ENCODE assay signal across 2 cellular contexts in the genomic region with DNA sequence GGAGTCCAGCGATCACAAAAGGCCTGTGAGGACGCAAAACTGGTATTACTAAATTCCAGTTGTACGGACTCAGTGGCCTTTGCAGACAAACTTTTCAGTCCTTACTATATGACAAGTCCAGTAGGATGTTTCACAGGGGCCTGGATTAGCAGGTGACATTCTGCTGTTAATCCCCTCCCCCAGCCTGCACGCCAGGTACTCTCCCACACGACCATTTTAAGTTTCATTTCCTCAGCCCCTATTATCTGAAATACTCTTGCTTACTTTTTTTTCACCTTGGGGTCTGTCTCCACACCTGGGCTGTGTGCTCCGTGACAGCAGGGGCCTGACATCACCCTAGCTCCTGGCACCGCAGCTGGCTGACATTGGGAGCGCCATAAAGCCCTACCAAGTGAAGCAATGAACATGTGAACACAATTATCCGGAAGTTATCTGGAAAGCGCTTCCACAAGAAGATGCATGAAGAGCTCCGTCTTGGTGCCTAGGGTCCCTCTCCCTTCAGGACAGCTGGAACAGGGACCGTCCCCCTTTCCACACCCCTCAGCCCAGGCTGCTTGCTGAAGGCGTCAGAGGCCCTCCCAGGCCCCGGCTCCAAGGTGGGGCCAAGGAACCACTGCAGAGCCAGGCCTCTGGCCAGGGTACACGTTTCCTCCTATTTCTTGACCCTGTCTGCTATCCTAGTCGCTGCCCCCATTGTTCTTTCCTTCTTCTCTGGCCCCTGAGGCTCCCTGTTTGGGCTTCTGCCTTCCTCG.
TF ChIP-seq lines count a peak whose summit lies in the region.

No MANE protein-coding gene starts in this region.

TF ChIP-seq in liver, 16 proteins besides CTCF, POLR2A, EP300 and RAD21:
- TF ChIP-seq, protein P1, sequence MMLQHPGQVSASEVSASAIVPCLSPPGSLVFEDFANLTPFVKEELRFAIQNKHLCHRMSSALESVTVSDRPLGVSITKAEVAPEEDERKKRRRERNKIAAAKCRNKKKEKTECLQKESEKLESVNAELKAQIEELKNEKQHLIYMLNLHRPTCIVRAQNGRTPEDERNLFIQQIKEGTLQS (IDR thresholded peaks at IDR 0.05): no peak
- TF ChIP-seq YY1 (IDR thresholded peaks at IDR 0.05): no peak
- TF ChIP-seq, protein P2, sequence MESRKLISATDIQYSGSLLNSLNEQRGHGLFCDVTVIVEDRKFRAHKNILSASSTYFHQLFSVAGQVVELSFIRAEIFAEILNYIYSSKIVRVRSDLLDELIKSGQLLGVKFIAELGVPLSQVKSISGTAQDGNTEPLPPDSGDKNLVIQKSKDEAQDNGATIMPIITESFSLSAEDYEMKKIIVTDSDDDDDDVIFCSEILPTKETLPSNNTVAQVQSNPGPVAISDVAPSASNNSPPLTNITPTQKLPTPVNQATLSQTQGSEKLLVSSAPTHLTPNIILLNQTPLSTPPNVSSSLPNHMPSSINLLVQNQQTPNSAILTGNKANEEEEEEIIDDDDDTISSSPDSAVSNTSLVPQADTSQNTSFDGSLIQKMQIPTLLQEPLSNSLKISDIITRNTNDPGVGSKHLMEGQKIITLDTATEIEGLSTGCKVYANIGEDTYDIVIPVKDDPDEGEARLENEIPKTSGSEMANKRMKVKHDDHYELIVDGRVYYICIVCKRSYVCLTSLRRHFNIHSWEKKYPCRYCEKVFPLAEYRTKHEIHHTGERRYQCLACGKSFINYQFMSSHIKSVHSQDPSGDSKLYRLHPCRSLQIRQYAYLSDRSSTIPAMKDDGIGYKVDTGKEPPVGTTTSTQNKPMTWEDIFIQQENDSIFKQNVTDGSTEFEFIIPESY (IDR thresholded peaks at IDR 0.05): no peak
- TF ChIP-seq HNF4A (conservative IDR thresholded peaks at IDR 0.05): no peak
- TF ChIP-seq TAF1 (conservative IDR thresholded peaks at IDR 0.05): no peak
- no peak for TF ChIP-seq EGR1 (IDR thresholded peaks at IDR 0.05; ENCODE audit: low read depth in 2 of 2)
- TF ChIP-seq, protein P3, sequence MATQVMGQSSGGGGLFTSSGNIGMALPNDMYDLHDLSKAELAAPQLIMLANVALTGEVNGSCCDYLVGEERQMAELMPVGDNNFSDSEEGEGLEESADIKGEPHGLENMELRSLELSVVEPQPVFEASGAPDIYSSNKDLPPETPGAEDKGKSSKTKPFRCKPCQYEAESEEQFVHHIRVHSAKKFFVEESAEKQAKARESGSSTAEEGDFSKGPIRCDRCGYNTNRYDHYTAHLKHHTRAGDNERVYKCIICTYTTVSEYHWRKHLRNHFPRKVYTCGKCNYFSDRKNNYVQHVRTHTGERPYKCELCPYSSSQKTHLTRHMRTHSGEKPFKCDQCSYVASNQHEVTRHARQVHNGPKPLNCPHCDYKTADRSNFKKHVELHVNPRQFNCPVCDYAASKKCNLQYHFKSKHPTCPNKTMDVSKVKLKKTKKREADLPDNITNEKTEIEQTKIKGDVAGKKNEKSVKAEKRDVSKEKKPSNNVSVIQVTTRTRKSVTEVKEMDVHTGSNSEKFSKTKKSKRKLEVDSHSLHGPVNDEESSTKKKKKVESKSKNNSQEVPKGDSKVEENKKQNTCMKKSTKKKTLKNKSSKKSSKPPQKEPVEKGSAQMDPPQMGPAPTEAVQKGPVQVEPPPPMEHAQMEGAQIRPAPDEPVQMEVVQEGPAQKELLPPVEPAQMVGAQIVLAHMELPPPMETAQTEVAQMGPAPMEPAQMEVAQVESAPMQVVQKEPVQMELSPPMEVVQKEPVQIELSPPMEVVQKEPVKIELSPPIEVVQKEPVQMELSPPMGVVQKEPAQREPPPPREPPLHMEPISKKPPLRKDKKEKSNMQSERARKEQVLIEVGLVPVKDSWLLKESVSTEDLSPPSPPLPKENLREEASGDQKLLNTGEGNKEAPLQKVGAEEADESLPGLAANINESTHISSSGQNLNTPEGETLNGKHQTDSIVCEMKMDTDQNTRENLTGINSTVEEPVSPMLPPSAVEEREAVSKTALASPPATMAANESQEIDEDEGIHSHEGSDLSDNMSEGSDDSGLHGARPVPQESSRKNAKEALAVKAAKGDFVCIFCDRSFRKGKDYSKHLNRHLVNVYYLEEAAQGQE (IDR thresholded peaks at IDR 0.05): no peak
- no peak for TF ChIP-seq HNF4G (IDR thresholded peaks at IDR 0.05)
- TF ChIP-seq GABPA (IDR thresholded peaks at IDR 0.05 in 1 of 2, conservative IDR thresholded peaks at IDR 0.05 in 1 of 2): no peak
- no peak for TF ChIP-seq RXRA (IDR thresholded peaks at IDR 0.05)
- TF ChIP-seq SP1 (IDR thresholded peaks at IDR 0.05): no peak
- no peak for TF ChIP-seq FOXA1 (IDR thresholded peaks at IDR 0.05)
- no peak for TF ChIP-seq NR2F2 (IDR thresholded peaks at IDR 0.05)
- TF ChIP-seq MAX (IDR thresholded peaks at IDR 0.05): no peak
- no peak for TF ChIP-seq FOXA2 (IDR thresholded peaks at IDR 0.05)
- no peak for TF ChIP-seq JUND (IDR thresholded peaks at IDR 0.05)

TF ChIP-seq in HepG2, 621 proteins besides CTCF, POLR2A, EP300 and RAD21 (continued from another document):
- TF ChIP-seq, protein P4, sequence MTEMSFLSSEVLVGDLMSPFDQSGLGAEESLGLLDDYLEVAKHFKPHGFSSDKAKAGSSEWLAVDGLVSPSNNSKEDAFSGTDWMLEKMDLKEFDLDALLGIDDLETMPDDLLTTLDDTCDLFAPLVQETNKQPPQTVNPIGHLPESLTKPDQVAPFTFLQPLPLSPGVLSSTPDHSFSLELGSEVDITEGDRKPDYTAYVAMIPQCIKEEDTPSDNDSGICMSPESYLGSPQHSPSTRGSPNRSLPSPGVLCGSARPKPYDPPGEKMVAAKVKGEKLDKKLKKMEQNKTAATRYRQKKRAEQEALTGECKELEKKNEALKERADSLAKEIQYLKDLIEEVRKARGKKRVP (CRISPR knock-in tag; IDR thresholded peaks at IDR 0.05): no peak
